ENCODE assay signal across 9 cellular contexts in genomic region chr10:124701435-124701834, GRCh38. TPM values are rescaled to one million over a fixed set of nuclear protein-coding genes. Genes with fewer than 3 reads are reported as not detected.
A peak's percentile ranks its signal among the peaks of the same experiment; 100 is the strongest.
DNase-seq lines count a peak whose midpoint lies in the region; ATAC-seq and TF ChIP-seq lines count a peak whose summit lies in the region.
"Had no signal": no experiment of that assay in that cellular context is flagged by ENCODE, and none has a peak within 500 bp of the region (broad histone marks: within the 10 kb centered on the region; RNA-seq: fewer than 3 reads in every experiment).

No MANE protein-coding gene starts in this region.

- no peak overlapping the region for H3K4me3 ChIP-seq in lower lobe of right lung
- H3K4me3 ChIP-seq in subcutaneous abdominal adipose tissue (ENCODE audit: low read depth in 1 of 5, low read length in 5 of 5): peak overlapping the region in 3 of 5 donors; percentile 8 to 32 (median 13)

- peak overlapping the region in 4 of 5 donors; percentile 3 to 44 (median 32) for H3K9ac ChIP-seq in subcutaneous abdominal adipose tissue (ENCODE audit: low read length in 5 of 5)

- no peaks in the 10 kb centered on the region for H3K27me3 Mint-ChIP-seq in T-cell

- H3K4me1 Mint-ChIP-seq in T-cell: peaks cover 100% of the 10 kb centered on the region in 3 donors

- H3K9me3 ChIP-seq in lower lobe of right lung (no peaks in the 10 kb centered on the region), subcutaneous abdominal adipose tissue (ENCODE audit: control insufficient read depth in 5 of 5, low read length in 5 of 5) (no peaks in the 10 kb centered on the region)

- peak overlapping the region; percentile 96 for H3K27ac ChIP-seq in cingulate gyrus (ENCODE audit: low read depth, low read length)
- peak overlapping the region; percentile 84 for H3K27ac ChIP-seq in lower lobe of right lung
- H3K27ac ChIP-seq in subcutaneous abdominal adipose tissue (ENCODE audit: low read depth, low read length): peak overlapping the region; percentile 84

- peak overlapping the region in 1 of 3 donors; percentile 80 for H3K4me3 Mint-ChIP-seq in T-cell

- CTCF ChIA-PET in T-cell (lab: Charles Lee): interaction anchor here (0.6 to 2.1 kb wide), 7 partner anchors 13 to 46 kb away, joined by 3 to 21 read pairs (median 6); no protein-coding TSS in a partner anchor

- POLR2A ChIA-PET in T-cell (lab: Charles Lee): interaction anchor here in 1 of 2 donors (1.0 to 1.7 kb wide), 2 partner anchors 17 to 40 kb away, joined by 4 to 6 read pairs; no protein-coding TSS in a partner anchor

- ATAC-seq in T-cell (replicated peaks in 1 of 4): no peak
- ATAC-seq in lower lobe of right lung: peak; percentile 78 to 87
- no peak for ATAC-seq in HG02678 (IDR thresholded peaks at IDR 0.05; ENCODE audit: unreplicated experiment)
- ATAC-seq in GM19395 (IDR thresholded peaks at IDR 0.05; ENCODE audit: unreplicated experiment): no peak

- H3K36me3 ChIP-seq in lower lobe of right lung (peaks cover 40% of the 10 kb centered on the region), subcutaneous abdominal adipose tissue (ENCODE audit: control insufficient read depth in 5 of 5, insufficient read depth in 5 of 5, low read length in 5 of 5) (peaks cover 0 to 24% (median 10%) of the 10 kb centered on the region in 5 donors)

- no peak for DNase-seq in T-cell
- DNase-seq in lower lobe of right lung: peak; percentile 87
- DNase-seq in COR-L47 (lab: John Stamatoyannopoulos, UW): no peak
- no peak for DNase-seq in NCI-H1436 (lab: John Stamatoyannopoulos, UW)
- DNase-seq: NCI-H1417 had no signal

- peak overlapping the region; percentile 99 to 100 for H3K27ac Mint-ChIP-seq in T-cell

- H3K9me3 Mint-ChIP-seq in T-cell: no peaks in the 10 kb centered on the region

- no peak for TF ChIP-seq CTCF in lower lobe of right lung (IDR thresholded peaks at IDR 0.05)

- H3K27me3 ChIP-seq in lower lobe of right lung (ENCODE audit: low read depth) (no peaks in the 10 kb centered on the region), subcutaneous abdominal adipose tissue (ENCODE audit: control insufficient read depth in 5 of 5, insufficient read depth in 4 of 5, low read length in 5 of 5) (no peaks in the 10 kb centered on the region)

- H3K4me1 ChIP-seq in lower lobe of right lung: peaks cover 98% of the 10 kb centered on the region
- peaks cover 49 to 100% (median 100%) of the 10 kb centered on the region in 5 donors for H3K4me1 ChIP-seq in subcutaneous abdominal adipose tissue (ENCODE audit: control insufficient read depth in 5 of 5, insufficient read depth in 5 of 5, low read length in 5 of 5)

- intact Hi-C loops in lower lobe of right lung (cut with DNase I): no loop called here

- peaks cover 15% of the 10 kb centered on the region for H3K36me3 Mint-ChIP-seq in T-cell

RNA-seq across cellular contexts. Expression of gene FAM53B, which starts 42.7 kb away (rescaled TPM):
- total RNA-seq in T-cell (10 to 100 TPM; 39.3 to 86.5 (median 52.3) TPM), lower lobe of right lung (40.7 TPM)

Comparison
In these comparisons a context has a peak if more than half of its experiments do, and no peak if none do; other contexts are left out.
1. ATAC-seq: peak in lower lobe of right lung (2 of 2); none in T-cell (0 of 4), HG02678 (single experiment) and GM19395 (single experiment).
2. Peak in every context shown above with its lines, with median percentiles within 50 percentile points of each other: H3K27ac ChIP-seq.